ENCODE assay signal across 11 cellular contexts in genomic region chr6:52518279-52518944, GRCh38. TPM values are rescaled to one million over a fixed set of nuclear protein-coding genes. Genes with fewer than 3 reads are reported as not detected.
DNase-seq lines count a peak whose midpoint lies in the region; ATAC-seq and TF ChIP-seq lines count a peak whose summit lies in the region.
"Had no signal": no experiment of that assay in that cellular context is flagged by ENCODE, and none has a peak within 500 bp of the region (broad histone marks: within the 10 kb centered on the region; RNA-seq: fewer than 3 reads in every experiment).

No MANE protein-coding gene starts in this region.

- no peak for ATAC-seq in activated naive CD8-positive, alpha-beta T cell treated with anti-CD3 and anti-CD28 coated beads, Interleukin-2, amount 50 U/mL, for 24 hours
- ATAC-seq in GM18867 (IDR thresholded peaks at IDR 0.05; ENCODE audit: unreplicated experiment): no peak

- H3K27ac Mint-ChIP-seq in activated naive CD8-positive, alpha-beta T cell treated with anti-CD3 and anti-CD28 coated beads, Interleukin-2, amount 50 U/mL, for 24 hours: peak overlapping the region; percentile 24
- H3K27ac Mint-ChIP-seq in activated naive CD8-positive, alpha-beta T cell treated with anti-CD3 and anti-CD28 coated beads for 36 hours: no peak overlapping the region
- H3K27ac Mint-ChIP-seq in type B pancreatic cell: peak overlapping the region; percentile 83
- H3K27ac Mint-ChIP-seq: activated naive CD4-positive, alpha-beta T cell treated with anti-CD3 and anti-CD28 coated beads, Interleukin-2, amount 50 U/mL, for 24 hours had no signal

- H3K36me3 Mint-ChIP-seq in activated naive CD8-positive, alpha-beta T cell treated with anti-CD3 and anti-CD28 coated beads, Interleukin-2, amount 50 U/mL, for 24 hours (ENCODE audit: low read depth): peaks cover 4% of the 10 kb centered on the region
- H3K36me3 Mint-ChIP-seq in activated naive CD8-positive, alpha-beta T cell treated with anti-CD3 and anti-CD28 coated beads for 36 hours: peaks cover 3% of the 10 kb centered on the region
- peaks cover 31% of the 10 kb centered on the region for H3K36me3 Mint-ChIP-seq in type B pancreatic cell

- H3K9me3 Mint-ChIP-seq in activated naive CD8-positive, alpha-beta T cell treated with anti-CD3 and anti-CD28 coated beads, Interleukin-2, amount 50 U/mL, for 24 hours: no peaks in the 10 kb centered on the region
- H3K9me3 Mint-ChIP-seq in activated naive CD8-positive, alpha-beta T cell treated with anti-CD3 and anti-CD28 coated beads for 36 hours: no peaks in the 10 kb centered on the region
- H3K9me3 Mint-ChIP-seq in type B pancreatic cell: no peaks in the 10 kb centered on the region
- H3K9me3 Mint-ChIP-seq: activated naive CD4-positive, alpha-beta T cell treated with anti-CD3 and anti-CD28 coated beads, Interleukin-2, amount 50 U/mL, for 24 hours had no signal

- H3K4me1 ChIP-seq in muscle layer of colon (ENCODE audit: insufficient read depth, low read length): peaks cover 61% of the 10 kb centered on the region

- H3K4me3 ChIP-seq in coronary artery (peak overlapping the region; percentile 46), muscle layer of colon (ENCODE audit: low read depth in 1 of 2, low read length in 2 of 2) (peak overlapping the region in 1 of 2 donors; percentile 37)

- no peaks in the 10 kb centered on the region for H3K27me3 Mint-ChIP-seq in activated naive CD8-positive, alpha-beta T cell treated with anti-CD3 and anti-CD28 coated beads, Interleukin-2, amount 50 U/mL, for 24 hours
- H3K27me3 Mint-ChIP-seq in activated naive CD8-positive, alpha-beta T cell treated with anti-CD3 and anti-CD28 coated beads for 36 hours: no peaks in the 10 kb centered on the region
- no peaks in the 10 kb centered on the region for H3K27me3 Mint-ChIP-seq in type B pancreatic cell
- H3K27me3 Mint-ChIP-seq: activated naive CD4-positive, alpha-beta T cell treated with anti-CD3 and anti-CD28 coated beads, Interleukin-2, amount 50 U/mL, for 24 hours had no signal

- no peak for TF ChIP-seq CTCF in coronary artery (IDR thresholded peaks at IDR 0.05)
- no peak for TF ChIP-seq CTCF in type B pancreatic cell (conservative IDR thresholded peaks at IDR 0.05)

- H3K27ac ChIP-seq in coronary artery (peak overlapping the region; percentile 81 to 83), muscle layer of colon (ENCODE audit: low read depth, low read length) (peak overlapping the region; percentile 79)
- H3K27ac ChIP-seq: HL-60 had no signal

- no peaks in the 10 kb centered on the region for H3K9me3 ChIP-seq in muscle layer of colon (ENCODE audit: low read length)

- H3K36me3 ChIP-seq in muscle layer of colon (ENCODE audit: insufficient read depth, low read length): peaks cover 17% of the 10 kb centered on the region

- H3K9ac ChIP-seq in muscle layer of colon (ENCODE audit: low read length): peak overlapping the region; percentile 72

- H3K4me1 Mint-ChIP-seq in activated naive CD8-positive, alpha-beta T cell treated with anti-CD3 and anti-CD28 coated beads, Interleukin-2, amount 50 U/mL, for 24 hours: peaks cover 12% of the 10 kb centered on the region
- H3K4me1 Mint-ChIP-seq in activated naive CD8-positive, alpha-beta T cell treated with anti-CD3 and anti-CD28 coated beads for 36 hours: peaks cover 8% of the 10 kb centered on the region
- H3K4me1 Mint-ChIP-seq in type B pancreatic cell (ENCODE audit: unreplicated experiment): peaks cover 38% of the 10 kb centered on the region
- H3K4me1 Mint-ChIP-seq: activated naive CD4-positive, alpha-beta T cell treated with anti-CD3 and anti-CD28 coated beads, Interleukin-2, amount 50 U/mL, for 24 hours had no signal

- DNase-seq in activated naive CD8-positive, alpha-beta T cell treated with anti-CD3 and anti-CD28 coated beads, Interleukin-2, amount 50 U/mL, for 24 hours: no peak
- no peak for DNase-seq in activated naive CD8-positive, alpha-beta T cell treated with anti-CD3 and anti-CD28 coated beads for 36 hours
- no peak for DNase-seq in coronary artery (ENCODE audit: low spot score)
- no peak for DNase-seq in type B pancreatic cell (ENCODE audit: extremely low spot score, unreplicated experiment)
- no peak for DNase-seq in hypothalamus (lab: John Stamatoyannopoulos, UW)
- no peak for DNase-seq in foreskin melanocyte
- DNase-seq: NCI-H526 had no signal

- no peak overlapping the region for H3K4me3 Mint-ChIP-seq in activated naive CD8-positive, alpha-beta T cell treated with anti-CD3 and anti-CD28 coated beads, Interleukin-2, amount 50 U/mL, for 24 hours
- H3K4me3 Mint-ChIP-seq in activated naive CD8-positive, alpha-beta T cell treated with anti-CD3 and anti-CD28 coated beads for 36 hours: no peak overlapping the region
- H3K4me3 Mint-ChIP-seq in type B pancreatic cell: peak overlapping the region; percentile 65
- H3K4me3 Mint-ChIP-seq: activated naive CD4-positive, alpha-beta T cell treated with anti-CD3 and anti-CD28 coated beads, Interleukin-2, amount 50 U/mL, for 24 hours had no signal

- H3K27me3 ChIP-seq in muscle layer of colon (ENCODE audit: control insufficient read depth in 1 of 2, insufficient read depth in 2 of 2, low read length in 2 of 2): no peaks in the 10 kb centered on the region

RNA-seq across cellular contexts. Expression of gene TRAM2, which starts 58.4 kb away (rescaled TPM):
- total RNA-seq in activated naive CD8-positive, alpha-beta T cell treated with anti-CD3 and anti-CD28 coated beads for 36 hours: 1 to 10 TPM; 1.6 to 2.0 TPM
- 17.3 and 23.0 TPM in 2 replicates for total RNA-seq in type B pancreatic cell (ENCODE audit: low replicate concordance)
